8 cellular contexts compared by ENCODE assay signal in the genomic region with DNA sequence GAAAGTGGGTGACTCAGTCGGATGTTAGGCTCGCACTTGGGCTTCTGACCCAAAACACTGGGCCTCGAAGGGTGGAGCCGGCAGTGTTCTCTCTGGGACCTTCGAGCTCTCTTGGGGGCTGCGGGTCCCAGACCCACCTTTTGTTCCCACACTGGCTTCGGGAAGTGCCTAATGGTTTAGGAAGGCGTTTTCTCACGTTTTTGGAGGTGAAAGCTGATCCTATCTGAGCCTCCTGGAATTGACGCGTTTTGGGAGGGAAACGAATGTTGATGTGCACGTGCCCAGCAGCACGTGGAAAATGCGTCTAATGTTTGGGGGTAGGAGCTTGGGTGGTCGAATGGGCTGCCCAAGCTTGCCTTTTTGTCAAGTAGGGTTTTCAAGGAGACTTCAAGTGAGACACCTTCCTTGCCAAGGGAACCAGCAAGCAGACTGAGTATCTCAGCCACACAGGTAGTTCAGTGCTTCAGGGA. TPM values are rescaled to one million over a fixed set of nuclear protein-coding genes. Genes with fewer than 3 reads are reported as not detected.
DNase-seq lines count a peak whose midpoint lies in the region; ATAC-seq and TF ChIP-seq lines count a peak whose summit lies in the region.

No MANE protein-coding gene starts in this region.

- H3K36me3 Mint-ChIP-seq in Calu3 (ENCODE audit: insufficient read depth, unreplicated experiment): peaks cover 75% of the 10 kb centered on the region
- H3K36me3 Mint-ChIP-seq in central memory CD8-positive, alpha-beta T cell (ENCODE audit: insufficient read depth): peaks cover 30% of the 10 kb centered on the region

- no peaks in the 10 kb centered on the region for H3K9me3 ChIP-seq in mononuclear cell (ENCODE audit: low read depth, low read length)

- no peak for ATAC-seq in central memory CD8-positive, alpha-beta T cell (replicated peaks; ENCODE audit: extremely low read depth, poor library complexity, severe bottlenecking)
- no peak for ATAC-seq in GM21423 (IDR thresholded peaks at IDR 0.05; ENCODE audit: unreplicated experiment)

- BruUV-seq in Calu3 (replicated peaks; lab: Mats Ljungman, UMichigan): TSS peak; percentile 79

- H3K4me3 ChIP-seq in Jurkat, Clone E6-1 (ENCODE audit: low read length): peak overlapping the region; percentile 94
- H3K4me3 ChIP-seq in mononuclear cell (ENCODE audit: low read length): peak overlapping the region; percentile 78

- intact Hi-C loops in Calu3 (cut with micrococcal nuclease; ENCODE audit: unreplicated experiment): no loop called here

- H3K9me3 Mint-ChIP-seq in Calu3 (ENCODE audit: low read depth, unreplicated experiment): no peaks in the 10 kb centered on the region
- no peaks in the 10 kb centered on the region for H3K9me3 Mint-ChIP-seq in central memory CD8-positive, alpha-beta T cell

- TF ChIP-seq CTCF in Calu3 (IDR thresholded peaks at IDR 0.05; ENCODE audit: unreplicated experiment): no peak

- peaks cover 12% of the 10 kb centered on the region for H3K4me1 Mint-ChIP-seq in Calu3 (ENCODE audit: low read depth, unreplicated experiment)
- H3K4me1 Mint-ChIP-seq in central memory CD8-positive, alpha-beta T cell: peaks cover 47% of the 10 kb centered on the region

- peak overlapping the region; percentile 71 for H3K4me3 Mint-ChIP-seq in Calu3 (ENCODE audit: low read depth, unreplicated experiment)
- H3K4me3 Mint-ChIP-seq in central memory CD8-positive, alpha-beta T cell: peak overlapping the region; percentile 94

- no peaks in the 10 kb centered on the region for H3K27me3 Mint-ChIP-seq in Calu3 (ENCODE audit: unreplicated experiment)
- H3K27me3 Mint-ChIP-seq in central memory CD8-positive, alpha-beta T cell: no peaks in the 10 kb centered on the region

- DNase-seq in Calu3: no peak
- DNase-seq in Jurkat, Clone E6-1 (ENCODE audit: low read depth, low spot score): no peak
- no peak for DNase-seq in central memory CD8-positive, alpha-beta T cell (ENCODE audit: low spot score in 2 of 2)
- no peak for DNase-seq in NCI-H1436 (lab: John Stamatoyannopoulos, UW)
- DNase-seq in DMS79 treated with DMSO at 0.1 percent for 48 hours (lab: John Stamatoyannopoulos, UW): no peak
- DNase-seq in putamen (ENCODE audit: low spot score): no peak

- CTCF ChIA-PET in Calu3 (lab: Charles Lee): interaction anchor here (2.2 kb wide), 1 partner anchor 18 kb away, joined by 8 read pairs; a partner anchor contains a TSS

- H3K4me1 ChIP-seq in mononuclear cell (ENCODE audit: insufficient read depth, low read length): peaks cover 26% of the 10 kb centered on the region

- H3K27ac Mint-ChIP-seq in Calu3 (ENCODE audit: unreplicated experiment): peak overlapping the region; percentile 69
- H3K27ac Mint-ChIP-seq in central memory CD8-positive, alpha-beta T cell (ENCODE audit: low read depth): peak overlapping the region; percentile 67

- no peaks in the 10 kb centered on the region for H3K27me3 ChIP-seq in mononuclear cell (ENCODE audit: insufficient read depth, low read length)

RNA-seq across cellular contexts. Expression of a gene that starts 0.7 kb away (rescaled TPM):
- total RNA-seq in Calu3 (2022): 160 and 167 TPM in 2 replicates
- 128 TPM for polyA plus RNA-seq in Jurkat, Clone E6-1 (2012; ENCODE audit: insufficient read depth, insufficient read length)
- 57.0 TPM for total RNA-seq in mononuclear cell

RNA-seq across cellular contexts. Expression of a gene that starts 0.9 kb away (rescaled TPM):
- total RNA-seq in Calu3 (2022) (35.4 and 40.1 TPM in 2 replicates), mononuclear cell (15.5 TPM)
- polyA plus RNA-seq in Jurkat, Clone E6-1 (2012; ENCODE audit: insufficient read depth, insufficient read length): 38.6 TPM

RNA-seq across cellular contexts. Expression of a gene that starts 17.9 kb away (rescaled TPM):
- 37.5 and 37.8 TPM in 2 replicates for total RNA-seq in Calu3 (2022)
- polyA plus RNA-seq in Jurkat, Clone E6-1 (2012; ENCODE audit: insufficient read depth, insufficient read length): 38.5 TPM
- total RNA-seq in mononuclear cell: 4.4 TPM

RNA-seq across cellular contexts. Expression of a gene that starts 18.1 kb away (rescaled TPM):
- total RNA-seq in Calu3 (2022): 36.5 and 39.5 TPM in 2 replicates
- polyA plus RNA-seq in Jurkat, Clone E6-1 (2012; ENCODE audit: insufficient read depth, insufficient read length): 41.9 TPM
- 19.3 TPM for total RNA-seq in mononuclear cell

RNA-seq across cellular contexts. Expression of a gene that starts 18.7 kb away (rescaled TPM):
- total RNA-seq in Calu3 (2022) (94.7 and 101 TPM in 2 replicates), mononuclear cell (3.7 TPM)
- polyA plus RNA-seq in Jurkat, Clone E6-1 (2012; ENCODE audit: insufficient read depth, insufficient read length): 113 TPM
